Comparison of ENCODE assay signal across 8 cellular contexts in the genomic region with DNA sequence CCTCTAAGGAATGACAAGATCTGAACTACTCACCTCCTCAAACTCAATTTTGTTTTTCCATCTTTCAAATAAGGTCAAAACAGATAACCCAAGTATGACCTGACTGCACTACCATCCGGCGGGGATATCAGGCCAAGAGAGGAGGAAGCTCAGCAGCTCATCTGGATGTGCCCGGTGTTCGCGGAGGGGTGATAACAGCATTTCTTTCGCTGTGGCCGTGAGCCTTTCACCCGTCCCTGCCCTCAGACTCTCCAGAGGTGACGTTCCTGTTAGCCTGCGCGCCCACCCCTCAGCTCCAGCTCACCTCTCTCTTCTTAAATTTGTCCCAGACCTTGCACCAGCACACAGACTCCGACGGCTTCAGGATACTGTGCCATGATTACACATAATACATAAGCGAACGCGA. TPM values are rescaled to one million over a fixed set of nuclear protein-coding genes. Genes with fewer than 3 reads are reported as not detected.
DNase-seq lines count a peak whose midpoint lies in the region; ATAC-seq and TF ChIP-seq lines count a peak whose summit lies in the region.

No MANE protein-coding gene starts in this region.

- no peaks in the 10 kb centered on the region for H3K9me3 Mint-ChIP-seq in activated CD4-positive, alpha-beta T cell treated with anti-CD3 and anti-CD28 coated beads for 36 hours (ENCODE audit: low read depth)
- H3K9me3 Mint-ChIP-seq in natural killer cell = no peaks in the 10 kb centered on the region

- WGBS in urinary bladder = under 1% methylated on average over 16 of the region's 16 CpGs

- peaks cover 16% of the 10 kb centered on the region for H3K36me3 Mint-ChIP-seq in activated CD4-positive, alpha-beta T cell treated with anti-CD3 and anti-CD28 coated beads for 36 hours (ENCODE audit: low read depth)
- H3K36me3 Mint-ChIP-seq in natural killer cell = no peaks in the 10 kb centered on the region

- H3K27ac Mint-ChIP-seq in activated CD4-positive, alpha-beta T cell treated with anti-CD3 and anti-CD28 coated beads for 36 hours = peak overlapping the region; percentile 78
- H3K27ac Mint-ChIP-seq in natural killer cell = peak overlapping the region; percentile 87 to 96

- no peak overlapping the region for H3K9ac ChIP-seq in HUES48 (ENCODE audit: low read depth, low read length)

- no peak for TF ChIP-seq CTCF in natural killer cell (IDR thresholded peaks at IDR 0.05)

- H3K4me1 ChIP-seq in HUES48 (ENCODE audit: control insufficient read depth, insufficient read depth, low read length) (no peaks in the 10 kb centered on the region), urinary bladder (ENCODE audit: insufficient read depth) (no peaks in the 10 kb centered on the region)

- H3K36me3 ChIP-seq in HUES48 (ENCODE audit: control insufficient read depth, insufficient read depth, low read length) (no peaks in the 10 kb centered on the region), urinary bladder (ENCODE audit: insufficient read depth) (no peaks in the 10 kb centered on the region)

- POLR2A ChIA-PET in activated CD4-positive, alpha-beta T cell treated with anti-CD3 and anti-CD28 coated beads for 36 hours (lab: Charles Lee) = no interaction called here

- DNase-seq in EH (ENCODE audit: low read depth) (peak; percentile 27), epithelial cell of prostate (ENCODE audit: low read depth, low spot score) (no peak), natural killer cell (no peak)
- peak; percentile 56 for DNase-seq in activated CD4-positive, alpha-beta T cell treated with anti-CD3 and anti-CD28 coated beads for 36 hours

- peak overlapping the region; percentile 60 for H3K4me3 ChIP-seq in HUES48 (ENCODE audit: low read depth, low read length)
- H3K4me3 ChIP-seq in urinary bladder (ENCODE audit: low read depth, low read length) = peak overlapping the region; percentile 77

- intact Hi-C loops in activated CD4-positive, alpha-beta T cell treated with anti-CD3 and anti-CD28 coated beads for 36 hours (cut with DNase I, micrococcal nuclease) = loop anchor here (1.0 to 10.0 kb wide), 8 partner anchors 26 to 505 kb away; partner anchors contain the start of genes ZNF25 (in 2 of the 2), ZNF33A (in 2 of the 2) and ZNF37A (in 2 of the 2)
- intact Hi-C loops in natural killer cell (cut with micrococcal nuclease) = loop anchor here (1.0 kb wide), 2 partner anchors 119 to 153 kb away; partner anchors contain the start of genes ZNF25 and ZNF33A

- H3K9me3 ChIP-seq in HUES48 (ENCODE audit: control insufficient read depth, insufficient read depth, low read length) = peaks cover 87% of the 10 kb centered on the region

- CTCF ChIA-PET in activated CD4-positive, alpha-beta T cell treated with anti-CD3 and anti-CD28 coated beads for 36 hours (lab: Charles Lee) = no interaction called here

- peak overlapping the region; percentile 84 for H3K4me3 Mint-ChIP-seq in activated CD4-positive, alpha-beta T cell treated with anti-CD3 and anti-CD28 coated beads for 36 hours
- peak overlapping the region; percentile 86 for H3K4me3 Mint-ChIP-seq in natural killer cell

- no peaks in the 10 kb centered on the region for H3K27me3 Mint-ChIP-seq in activated CD4-positive, alpha-beta T cell treated with anti-CD3 and anti-CD28 coated beads for 36 hours
- no peaks in the 10 kb centered on the region for H3K27me3 Mint-ChIP-seq in natural killer cell (ENCODE audit: low read depth in 2 of 2)

- H3K4me1 Mint-ChIP-seq in activated CD4-positive, alpha-beta T cell treated with anti-CD3 and anti-CD28 coated beads for 36 hours = peaks cover 30% of the 10 kb centered on the region
- peaks cover 21 to 29% of the 10 kb centered on the region in 2 donors for H3K4me1 Mint-ChIP-seq in natural killer cell

- H3K27me3 ChIP-seq in HUES48 (ENCODE audit: control insufficient read depth, insufficient read depth, low read length) = no peaks in the 10 kb centered on the region

- no peak overlapping the region for H3K27ac ChIP-seq in HUES48 (ENCODE audit: low read depth, low read length)
- peak overlapping the region; percentile 97 for H3K27ac ChIP-seq in epithelial cell of prostate
- H3K27ac ChIP-seq in urinary bladder (ENCODE audit: low read depth) = peak overlapping the region; percentile 64

- ATAC-seq in GM21447 (IDR thresholded peaks at IDR 0.05; ENCODE audit: unreplicated experiment) (peak; percentile 22), natural killer cell (peak in 1 of 3 donors; percentile 2), GM18519 (IDR thresholded peaks at IDR 0.05; ENCODE audit: low FRiP score, unreplicated experiment) (no peak)
- peak; percentile 17 for ATAC-seq in activated CD4-positive, alpha-beta T cell treated with anti-CD3 and anti-CD28 coated beads for 36 hours

RNA-seq across cellular contexts. Expression of gene ZNF248, which starts 0.5 kb away (rescaled TPM):
- 1 to 10 TPM; 7.3 to 8.2 TPM for total RNA-seq in activated CD4-positive, alpha-beta T cell treated with anti-CD3 and anti-CD28 coated beads for 36 hours
- total RNA-seq in natural killer cell = 1 to 10 TPM; 2.8 to 6.3 (median 5.1) TPM
- total RNA-seq in urinary bladder = 42.9 TPM
- 14.0 TPM for polyA plus RNA-seq in urinary bladder

Comparison
In these comparisons a context has a peak if more than half of its experiments do, and no peak if none do; other contexts are left out.
1. DNase-seq: peak in EH (single experiment) and activated CD4-positive, alpha-beta T cell treated with anti-CD3 and anti-CD28 coated beads for 36 hours (single experiment); none in epithelial cell of prostate (single experiment) and natural killer cell (single experiment).